ENCODE assay signal across 12 cellular contexts in genomic region chr17:28973414-28973813, GRCh38. TPM values are rescaled to one million over a fixed set of nuclear protein-coding genes. Genes with fewer than 3 reads are reported as not detected.
DNase-seq lines count a peak whose midpoint lies in the region; ATAC-seq and TF ChIP-seq lines count a peak whose summit lies in the region.
"Had no signal": no experiment of that assay in that cellular context is flagged by ENCODE, and none has a peak within 500 bp of the region (broad histone marks: within the 10 kb centered on the region; RNA-seq: fewer than 3 reads in every experiment).

No MANE protein-coding gene starts in this region.

- in situ Hi-C loops in astrocyte of the cerebellum (cut with HindIII; ENCODE audit: low sequenced_read_pairs) (no loop called here), G401 (cut with HindIII; ENCODE audit: low sequenced_read_pairs) (no loop called here)

- DNase-seq in AG10803 (ENCODE audit: low read depth): peak; percentile 75
- DNase-seq in M059J (ENCODE audit: low read depth): peak; percentile 62
- DNase-seq in astrocyte of the cerebellum (ENCODE audit: low read depth): peak; percentile 79
- DNase-seq in right cardiac atrium: peak; percentile 63 to 89 (median 89)
- no peak for DNase-seq in SW 1271 (lab: John Stamatoyannopoulos, UW)
- no peak for DNase-seq in middle frontal gyrus (ENCODE audit: extremely low spot score, low spot score)
- DNase-seq in G401 (ENCODE audit: low spot score): no peak
- DNase-seq: CD8-positive, alpha-beta T cell; erythroblast; kidney; PC-9 had no signal

- 33% methylated on average over 2 of the region's 2 CpGs for WGBS in right cardiac atrium

- peaks cover 16% of the 10 kb centered on the region for H3K4me1 ChIP-seq in right cardiac atrium (ENCODE audit: control insufficient read depth, insufficient read depth, low read length)

- H3K4me3 ChIP-seq in AG10803 (ENCODE audit: low read length) (no peak overlapping the region), astrocyte of the cerebellum (ENCODE audit: low read depth, low read length) (no peak overlapping the region), right cardiac atrium (ENCODE audit: low read length) (no peak overlapping the region)
- H3K4me3 ChIP-seq: PC-9 had no signal

- TF ChIP-seq CTCF in AG10803 (conservative IDR thresholded peaks at IDR 0.05; ENCODE audit: low read length): no peak; the same call in 1 of the 2 replicates
- TF ChIP-seq CTCF in astrocyte of the cerebellum (IDR thresholded peaks at IDR 0.05; ENCODE audit: low read depth, low read length, missing control alignments): peak; percentile 38

- H3K9me3 ChIP-seq in right cardiac atrium (ENCODE audit: control insufficient read depth, low read length): no peaks in the 10 kb centered on the region

- peak overlapping the region; percentile 65 for H3K27ac ChIP-seq in right cardiac atrium (ENCODE audit: low read length)
- H3K27ac ChIP-seq: PC-9 had no signal

- no peaks in the 10 kb centered on the region for H3K27me3 ChIP-seq in right cardiac atrium (ENCODE audit: control insufficient read depth, insufficient read depth)

- ATAC-seq in right cardiac atrium: peak; percentile 70 to 88
- ATAC-seq in GM21529 (IDR thresholded peaks at IDR 0.05; ENCODE audit: unreplicated experiment): no peak
- ATAC-seq: CD8-positive, alpha-beta T cell had no signal

- intact Hi-C loops in right cardiac atrium (cut with DNase I): no loop called here

RNA-seq across cellular contexts. Expression of gene PHF12, which starts 22.1 kb away (rescaled TPM):
- 19.8 and 22.9 TPM in 2 replicates for total RNA-seq in M059J (2014; rRNA removed; shearing (Covaris generic))
- total RNA-seq in right cardiac atrium: 10 to 100 TPM; 20.8 to 25.4 (median 24.2) TPM
- 10.8 TPM for polyA plus RNA-seq in right cardiac atrium
- total RNA-seq in G401 (2014; rRNA removed; shearing (Covaris generic)): 26.8 and 48.5 TPM in 2 replicates

RNA-seq across cellular contexts. Expression of gene SEZ6, which starts 32.4 kb away (rescaled TPM):
- total RNA-seq in M059J (2014; rRNA removed; shearing (Covaris generic)): not detected in 2 replicates
- total RNA-seq in right cardiac atrium: not detected
- polyA plus RNA-seq in right cardiac atrium: not detected
- not detected in 2 replicates for total RNA-seq in G401 (2014; rRNA removed; shearing (Covaris generic))
- total RNA-seq: kidney, PC-9 had no signal

Comparison
In these comparisons a context has a peak if more than half of its experiments do, and no peak if none do; other contexts are left out.
1. DNase-seq: peak in AG10803 (single experiment), M059J (single experiment), astrocyte of the cerebellum (single experiment) and right cardiac atrium (3 of 3); none in SW 1271 (0 of 2), middle frontal gyrus (single experiment) and G401 (single experiment).